Comparison of ENCODE assay signal across 1 cellular context in genomic region chr17:78919816-78920516, GRCh38.
TF ChIP-seq lines count a peak whose summit lies in the region.

No MANE protein-coding gene starts in this region.

TF ChIP-seq in H1, 55 proteins besides CTCF, POLR2A, EP300 and RAD21:
- TF ChIP-seq FOSL1 (IDR thresholded peaks at IDR 0.05; ENCODE audit: insufficient read depth, low read depth, low read length) (no peak), SIN3A (conservative IDR thresholded peaks at IDR 0.05 in 1 of 2, IDR thresholded peaks at IDR 0.05 in 1 of 2; ENCODE audit: low read depth in 1 of 2, low read length in 2 of 2) (no peak), GABPA (IDR thresholded peaks at IDR 0.05; ENCODE audit: borderline replicate concordance, insufficient read depth, low read length) (no peak), HDAC6 (IDR thresholded peaks at IDR 0.05; ENCODE audit: low read depth, low read length) (no peak), KDM5A (IDR thresholded peaks at IDR 0.05; ENCODE audit: low read length) (no peak), CBX8 (IDR thresholded peaks at IDR 0.05; ENCODE audit: borderline replicate concordance, low read depth, low read length) (no peak), NANOG (IDR thresholded peaks at IDR 0.05; ENCODE audit: insufficient read depth, low read depth, low read length, poor library complexity, severe bottlenecking) (no peak), EZH2 (IDR thresholded peaks at IDR 0.05; ENCODE audit: low read depth, low read length, severe bottlenecking) (no peak), BRCA1 (IDR thresholded peaks at IDR 0.05; ENCODE audit: low read depth, low read length) (no peak), CBX5 (IDR thresholded peaks at IDR 0.05; ENCODE audit: low read depth, low read length) (no peak), RFX5 (IDR thresholded peaks at IDR 0.05; ENCODE audit: borderline replicate concordance, low read depth, low read length) (no peak), USF2 (IDR thresholded peaks at IDR 0.05; ENCODE audit: low read length) (no peak), KDM4A (IDR thresholded peaks at IDR 0.05; ENCODE audit: low read depth, low read length, severe bottlenecking) (no peak), ATF3 (IDR thresholded peaks at IDR 0.05; ENCODE audit: insufficient read depth, low read depth, low read length) (no peak), ASH2L (IDR thresholded peaks at IDR 0.05; ENCODE audit: low read length) (no peak), SP1 (IDR thresholded peaks at IDR 0.05; ENCODE audit: low read depth, low read length) (no peak), PHF8 (conservative IDR thresholded peaks at IDR 0.05; ENCODE audit: low read depth, low read length) (no peak)
- TF ChIP-seq, protein P1, sequence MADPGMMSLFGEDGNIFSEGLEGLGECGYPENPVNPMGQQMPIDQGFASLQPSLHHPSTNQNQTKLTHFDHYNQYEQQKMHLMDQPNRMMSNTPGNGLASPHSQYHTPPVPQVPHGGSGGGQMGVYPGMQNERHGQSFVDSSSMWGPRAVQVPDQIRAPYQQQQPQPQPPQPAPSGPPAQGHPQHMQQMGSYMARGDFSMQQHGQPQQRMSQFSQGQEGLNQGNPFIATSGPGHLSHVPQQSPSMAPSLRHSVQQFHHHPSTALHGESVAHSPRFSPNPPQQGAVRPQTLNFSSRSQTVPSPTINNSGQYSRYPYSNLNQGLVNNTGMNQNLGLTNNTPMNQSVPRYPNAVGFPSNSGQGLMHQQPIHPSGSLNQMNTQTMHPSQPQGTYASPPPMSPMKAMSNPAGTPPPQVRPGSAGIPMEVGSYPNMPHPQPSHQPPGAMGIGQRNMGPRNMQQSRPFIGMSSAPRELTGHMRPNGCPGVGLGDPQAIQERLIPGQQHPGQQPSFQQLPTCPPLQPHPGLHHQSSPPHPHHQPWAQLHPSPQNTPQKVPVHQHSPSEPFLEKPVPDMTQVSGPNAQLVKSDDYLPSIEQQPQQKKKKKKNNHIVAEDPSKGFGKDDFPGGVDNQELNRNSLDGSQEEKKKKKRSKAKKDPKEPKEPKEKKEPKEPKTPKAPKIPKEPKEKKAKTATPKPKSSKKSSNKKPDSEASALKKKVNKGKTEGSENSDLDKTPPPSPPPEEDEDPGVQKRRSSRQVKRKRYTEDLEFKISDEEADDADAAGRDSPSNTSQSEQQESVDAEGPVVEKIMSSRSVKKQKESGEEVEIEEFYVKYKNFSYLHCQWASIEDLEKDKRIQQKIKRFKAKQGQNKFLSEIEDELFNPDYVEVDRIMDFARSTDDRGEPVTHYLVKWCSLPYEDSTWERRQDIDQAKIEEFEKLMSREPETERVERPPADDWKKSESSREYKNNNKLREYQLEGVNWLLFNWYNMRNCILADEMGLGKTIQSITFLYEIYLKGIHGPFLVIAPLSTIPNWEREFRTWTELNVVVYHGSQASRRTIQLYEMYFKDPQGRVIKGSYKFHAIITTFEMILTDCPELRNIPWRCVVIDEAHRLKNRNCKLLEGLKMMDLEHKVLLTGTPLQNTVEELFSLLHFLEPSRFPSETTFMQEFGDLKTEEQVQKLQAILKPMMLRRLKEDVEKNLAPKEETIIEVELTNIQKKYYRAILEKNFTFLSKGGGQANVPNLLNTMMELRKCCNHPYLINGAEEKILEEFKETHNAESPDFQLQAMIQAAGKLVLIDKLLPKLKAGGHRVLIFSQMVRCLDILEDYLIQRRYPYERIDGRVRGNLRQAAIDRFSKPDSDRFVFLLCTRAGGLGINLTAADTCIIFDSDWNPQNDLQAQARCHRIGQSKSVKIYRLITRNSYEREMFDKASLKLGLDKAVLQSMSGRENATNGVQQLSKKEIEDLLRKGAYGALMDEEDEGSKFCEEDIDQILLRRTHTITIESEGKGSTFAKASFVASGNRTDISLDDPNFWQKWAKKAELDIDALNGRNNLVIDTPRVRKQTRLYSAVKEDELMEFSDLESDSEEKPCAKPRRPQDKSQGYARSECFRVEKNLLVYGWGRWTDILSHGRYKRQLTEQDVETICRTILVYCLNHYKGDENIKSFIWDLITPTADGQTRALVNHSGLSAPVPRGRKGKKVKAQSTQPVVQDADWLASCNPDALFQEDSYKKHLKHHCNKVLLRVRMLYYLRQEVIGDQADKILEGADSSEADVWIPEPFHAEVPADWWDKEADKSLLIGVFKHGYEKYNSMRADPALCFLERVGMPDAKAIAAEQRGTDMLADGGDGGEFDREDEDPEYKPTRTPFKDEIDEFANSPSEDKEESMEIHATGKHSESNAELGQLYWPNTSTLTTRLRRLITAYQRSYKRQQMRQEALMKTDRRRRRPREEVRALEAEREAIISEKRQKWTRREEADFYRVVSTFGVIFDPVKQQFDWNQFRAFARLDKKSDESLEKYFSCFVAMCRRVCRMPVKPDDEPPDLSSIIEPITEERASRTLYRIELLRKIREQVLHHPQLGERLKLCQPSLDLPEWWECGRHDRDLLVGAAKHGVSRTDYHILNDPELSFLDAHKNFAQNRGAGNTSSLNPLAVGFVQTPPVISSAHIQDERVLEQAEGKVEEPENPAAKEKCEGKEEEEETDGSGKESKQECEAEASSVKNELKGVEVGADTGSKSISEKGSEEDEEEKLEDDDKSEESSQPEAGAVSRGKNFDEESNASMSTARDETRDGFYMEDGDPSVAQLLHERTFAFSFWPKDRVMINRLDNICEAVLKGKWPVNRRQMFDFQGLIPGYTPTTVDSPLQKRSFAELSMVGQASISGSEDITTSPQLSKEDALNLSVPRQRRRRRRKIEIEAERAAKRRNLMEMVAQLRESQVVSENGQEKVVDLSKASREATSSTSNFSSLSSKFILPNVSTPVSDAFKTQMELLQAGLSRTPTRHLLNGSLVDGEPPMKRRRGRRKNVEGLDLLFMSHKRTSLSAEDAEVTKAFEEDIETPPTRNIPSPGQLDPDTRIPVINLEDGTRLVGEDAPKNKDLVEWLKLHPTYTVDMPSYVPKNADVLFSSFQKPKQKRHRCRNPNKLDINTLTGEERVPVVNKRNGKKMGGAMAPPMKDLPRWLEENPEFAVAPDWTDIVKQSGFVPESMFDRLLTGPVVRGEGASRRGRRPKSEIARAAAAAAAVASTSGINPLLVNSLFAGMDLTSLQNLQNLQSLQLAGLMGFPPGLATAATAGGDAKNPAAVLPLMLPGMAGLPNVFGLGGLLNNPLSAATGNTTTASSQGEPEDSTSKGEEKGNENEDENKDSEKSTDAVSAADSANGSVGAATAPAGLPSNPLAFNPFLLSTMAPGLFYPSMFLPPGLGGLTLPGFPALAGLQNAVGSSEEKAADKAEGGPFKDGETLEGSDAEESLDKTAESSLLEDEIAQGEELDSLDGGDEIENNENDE (IDR thresholded peaks at IDR 0.05; ENCODE audit: insufficient replicate concordance, low read length): no peak
